ENCODE assay signal across 9 cellular contexts in the genomic region with DNA sequence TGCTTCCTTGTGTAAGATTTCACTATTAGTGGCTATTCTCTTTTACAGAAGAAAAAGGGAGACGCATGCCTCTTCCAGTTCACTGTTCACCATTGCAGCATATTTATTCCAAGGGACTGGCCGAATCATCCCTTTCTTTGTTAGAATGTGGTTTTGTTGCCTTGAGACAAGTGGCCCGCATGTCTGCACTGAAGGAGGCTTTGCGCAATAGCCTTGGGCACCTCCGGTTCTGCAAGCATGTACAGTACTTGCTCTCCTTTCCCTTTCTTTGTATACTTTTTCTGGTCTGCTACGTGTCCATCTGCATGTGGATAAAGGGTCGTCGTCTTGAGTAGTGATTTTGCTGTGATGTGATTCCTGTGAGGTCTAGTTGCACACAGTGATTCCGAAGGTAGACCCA. TPM values are rescaled to one million over a fixed set of nuclear protein-coding genes. Genes with fewer than 3 reads are reported as not detected.
DNase-seq lines count a peak whose midpoint lies in the region; ATAC-seq and TF ChIP-seq lines count a peak whose summit lies in the region.
"Had no signal": no experiment of that assay in that cellular context is flagged by ENCODE, and none has a peak within 500 bp of the region (broad histone marks: within the 10 kb centered on the region; RNA-seq: fewer than 3 reads in every experiment).

No MANE protein-coding gene starts in this region.

- intact Hi-C loops in IMR-90 (cut with micrococcal nuclease) = no loop called here
- intact Hi-C loops in lower lobe of right lung (cut with DNase I) = no loop called here

- no peak for TF ChIP-seq RAD21 in IMR-90 (IDR thresholded peaks at IDR 0.05; ENCODE audit: low read length)

- BruUV-seq in IMR-90 (replicated peaks; lab: Mats Ljungman, UMichigan) = no TSS peak

- H3K14ac ChIP-seq in IMR-90 (replicated peaks; ENCODE audit: low read depth, low read length) = peak overlapping the region; percentile 89

- peak overlapping the region; percentile 79 for H3K4ac ChIP-seq in IMR-90 (ENCODE audit: low read depth, low read length)

- H4K8ac ChIP-seq in IMR-90 (ENCODE audit: low read depth in 2 of 2, low read length in 2 of 2) = peak overlapping the region; percentile 35 to 92

- peaks cover 3% of the 10 kb centered on the region for H3K27me3 Mint-ChIP-seq in brain

- peak overlapping the region; percentile 41; the same call in 1 of the 2 replicates for H4K5ac ChIP-seq in IMR-90 (ENCODE audit: low read depth, low read length)

- peak overlapping the region; percentile 63 for H3K4me2 ChIP-seq in IMR-90 (ENCODE audit: low read depth, low read length)

- CTCF ChIA-PET in IMR-90 (lab: Yijun Ruan, JAX) = no interaction called here

- in situ Hi-C loops in IMR-90 (cut with MboI; ENCODE audit: low sequenced_read_pairs) = no loop called here

- peak overlapping the region; percentile 65 for H2BK120ac ChIP-seq in IMR-90 (ENCODE audit: low read depth, low read length)

- H3K4me3 Mint-ChIP-seq in brain = no peak overlapping the region

- no peak overlapping the region for H2AFZ ChIP-seq in IMR-90 (replicated peaks; ENCODE audit: low read length, poor library complexity)

- no peaks in the 10 kb centered on the region for H3K9me3 Mint-ChIP-seq in brain

- H2AK5ac ChIP-seq in IMR-90 (ENCODE audit: low read depth, low read length) = peak overlapping the region; percentile 50

- ATAC-seq in IMR-90 (ENCODE audit: low read depth) = peak; percentile 12
- ATAC-seq in lower lobe of right lung = peak; percentile 60 to 62
- no peak for ATAC-seq in HG03442 (IDR thresholded peaks at IDR 0.05; ENCODE audit: unreplicated experiment)
- no peak for ATAC-seq in GM21390 (IDR thresholded peaks at IDR 0.05; ENCODE audit: unreplicated experiment)
- no peak for ATAC-seq in HG03280 (IDR thresholded peaks at IDR 0.05; ENCODE audit: unreplicated experiment)

- peak overlapping the region; percentile 41; the same call in 1 of the 2 replicates for H3K23ac ChIP-seq in IMR-90 (ENCODE audit: low read depth, low read length)

- H3K27me3 ChIP-seq in IMR-90 (ENCODE audit: control insufficient read depth, insufficient read depth, low read length) (no peaks in the 10 kb centered on the region), lower lobe of right lung (ENCODE audit: low read depth) (no peaks in the 10 kb centered on the region)

- POLR2A ChIA-PET in IMR-90 (lab: Charles Lee; ENCODE audit: unreplicated experiment) = interaction anchor here (0.7 kb wide), 1 partner anchor 9 kb away, joined by 3 read pairs; no protein-coding TSS in a partner anchor

- peaks cover 14% of the 10 kb centered on the region for H4K20me1 ChIP-seq in IMR-90 (ENCODE audit: insufficient read depth, low read length)

- H3K36me3 ChIP-seq in IMR-90 (ENCODE audit: control insufficient read depth, insufficient read depth, low read length) = no peaks in the 10 kb centered on the region
- H3K36me3 ChIP-seq in lower lobe of right lung = no peaks in the 10 kb centered on the region

- dilution Hi-C loops in IMR-90 (cut with HindIII; ENCODE audit: low sequenced_read_pairs, unreplicated experiment) = no loop called here

- no peak for TF ChIP-seq CTCF in IMR-90 (conservative IDR thresholded peaks at IDR 0.05; ENCODE audit: low read depth, low read length)
- TF ChIP-seq CTCF in brain (conservative IDR thresholded peaks at IDR 0.05) = no peak
- TF ChIP-seq CTCF in lower lobe of right lung (IDR thresholded peaks at IDR 0.05) = no peak

- H3K79me1 ChIP-seq in IMR-90 (ENCODE audit: low read depth in 1 of 2, low read length in 2 of 2) = peaks cover 23 to 70% of the 10 kb centered on the region in 2 experiments; a peak in 3 of 4 replicates

- H3K36me3 Mint-ChIP-seq in brain = no peaks in the 10 kb centered on the region

- H3K27ac ChIP-seq in IMR-90 (ENCODE audit: insufficient read depth, low read length) (peak overlapping the region; percentile 42), lower lobe of right lung (peak overlapping the region; percentile 70)

- peak overlapping the region; percentile 57; the same call in 2 of the 3 replicates for H2BK15ac ChIP-seq in IMR-90 (ENCODE audit: low read depth, low read length)

- peak overlapping the region; percentile 1 for H2AK9ac ChIP-seq in IMR-90 (replicated peaks; ENCODE audit: low read depth, low read length, poor library complexity)

- peak overlapping the region; percentile 83 for H2BK20ac ChIP-seq in IMR-90 (ENCODE audit: low read depth, low read length)

- peak overlapping the region; percentile 85 for H2BK5ac ChIP-seq in IMR-90 (ENCODE audit: low read depth, low read length, poor library complexity, severe bottlenecking)

- peak overlapping the region; percentile 95 for H4K91ac ChIP-seq in IMR-90 (ENCODE audit: insufficient read depth, low read depth, low read length)

- peak overlapping the region in 3 of 5 experiments; percentile 7 to 46 (median 26) for H3K27ac Mint-ChIP-seq in brain

- H3K9ac ChIP-seq in IMR-90 (ENCODE audit: low read depth, low read length) = peak overlapping the region; percentile 8; the same call in 1 of the 2 replicates

- H3K9me1 ChIP-seq in IMR-90 (ENCODE audit: insufficient read depth, low read length) = peaks cover 29% of the 10 kb centered on the region

- no CpG with 5 or more reads among the region's 9 CpGs for WGBS in IMR-90 (ENCODE audit: extremely low coverage in 2 of 2, insufficient read length in 1 of 2), 2 experiments

- H3K9me3 ChIP-seq in IMR-90 (ENCODE audit: control insufficient read depth, insufficient read depth, low read length) = no peaks in the 10 kb centered on the region
- no peaks in the 10 kb centered on the region for H3K9me3 ChIP-seq in lower lobe of right lung

- peak overlapping the region; percentile 62 for H3K18ac ChIP-seq in IMR-90 (ENCODE audit: low read depth, low read length)

- H3K4me1 ChIP-seq in IMR-90 (ENCODE audit: control insufficient read depth, insufficient read depth, low read length) (peaks cover 34% of the 10 kb centered on the region), lower lobe of right lung (peaks cover 52% of the 10 kb centered on the region)

- no peak for TF ChIP-seq POLR2A in IMR-90 (IDR thresholded peaks at IDR 0.05; ENCODE audit: low read depth, low read length)

- H3K4me3 ChIP-seq in IMR-90 (ENCODE audit: insufficient read depth, low read depth, low read length) (no peak overlapping the region), lower lobe of right lung (no peak overlapping the region)

- peaks cover 40% of the 10 kb centered on the region for H3K4me1 Mint-ChIP-seq in brain

- peak overlapping the region; percentile 61; the same call in 1 of the 2 replicates for H3K56ac ChIP-seq in IMR-90 (ENCODE audit: extremely low read depth, insufficient read depth, low read length)

- peak; percentile 70 for DNase-seq in A172 (ENCODE audit: low spot score)
- DNase-seq in IMR-90 = peak; percentile 87
- peak; percentile 79 for DNase-seq in lower lobe of right lung
- no peak for DNase-seq in amniotic stem cell (lab: John Stamatoyannopoulos, UW)
- DNase-seq: NCI-H1930 had no signal

TF ChIP-seq in IMR-90, 13 proteins besides CTCF, POLR2A, EP300 and RAD21:
- 0 out of 2 replicates have a peak, but pooled peaks have one; percentile 17 for TF ChIP-seq SMC3 (IDR thresholded peaks at IDR 0.05; ENCODE audit: low read depth, low read length)
- TF ChIP-seq MXI1 (IDR thresholded peaks at IDR 0.05; ENCODE audit: borderline replicate concordance, low read depth, low read length) = peak; percentile 54; the same call in 1 of the 2 replicates
- TF ChIP-seq RCOR1 (IDR thresholded peaks at IDR 0.05; ENCODE audit: insufficient replicate concordance, low read length) = no peak
- TF ChIP-seq, protein P1, sequence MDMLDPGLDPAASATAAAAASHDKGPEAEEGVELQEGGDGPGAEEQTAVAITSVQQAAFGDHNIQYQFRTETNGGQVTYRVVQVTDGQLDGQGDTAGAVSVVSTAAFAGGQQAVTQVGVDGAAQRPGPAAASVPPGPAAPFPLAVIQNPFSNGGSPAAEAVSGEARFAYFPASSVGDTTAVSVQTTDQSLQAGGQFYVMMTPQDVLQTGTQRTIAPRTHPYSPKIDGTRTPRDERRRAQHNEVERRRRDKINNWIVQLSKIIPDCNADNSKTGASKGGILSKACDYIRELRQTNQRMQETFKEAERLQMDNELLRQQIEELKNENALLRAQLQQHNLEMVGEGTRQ (IDR thresholded peaks at IDR 0.05; ENCODE audit: low read depth, low read length) = no peak
- peak; percentile 99 for TF ChIP-seq CEBPB (IDR thresholded peaks at IDR 0.05; ENCODE audit: low read depth, low read length)

RNA-seq across cellular contexts. Expression of a gene that starts 43.0 kb away (rescaled TPM):
- 225 and 260 TPM in 2 replicates for total RNA-seq in A172 (2014; rRNA removed; shearing (Covaris generic))
- total RNA-seq in IMR-90 (2012; rRNA removed) (124 and 136 TPM in 2 replicates), lower lobe of right lung (83.3 TPM)
- polyA plus RNA-seq in IMR-90 (2012; rRNA removed) (78.0 and 81.4 TPM in 2 replicates), brain (ENCODE audit: insufficient read depth, low read depth, low replicate concordance) (27.6 TPM)
- 22.2 and 37.9 TPM in 2 replicates for polyA plus RNA-seq in IMR-90 (2012; cell fraction: cytosol; rRNA removed)
- 338 and 411 TPM in 2 replicates for polyA plus RNA-seq in IMR-90 (2012; cell fraction: nucleus; rRNA removed; ENCODE audit: low replicate concordance)

Comparison
In these comparisons a context has a peak if more than half of its experiments do, and no peak if none do; other contexts are left out.
1. ATAC-seq: peak in IMR-90 (single experiment) and lower lobe of right lung (2 of 2); none in HG03442 (single experiment), GM21390 (single experiment) and HG03280 (single experiment).